Comparison of ENCODE assay signal across 1 cellular context in the genomic region with DNA sequence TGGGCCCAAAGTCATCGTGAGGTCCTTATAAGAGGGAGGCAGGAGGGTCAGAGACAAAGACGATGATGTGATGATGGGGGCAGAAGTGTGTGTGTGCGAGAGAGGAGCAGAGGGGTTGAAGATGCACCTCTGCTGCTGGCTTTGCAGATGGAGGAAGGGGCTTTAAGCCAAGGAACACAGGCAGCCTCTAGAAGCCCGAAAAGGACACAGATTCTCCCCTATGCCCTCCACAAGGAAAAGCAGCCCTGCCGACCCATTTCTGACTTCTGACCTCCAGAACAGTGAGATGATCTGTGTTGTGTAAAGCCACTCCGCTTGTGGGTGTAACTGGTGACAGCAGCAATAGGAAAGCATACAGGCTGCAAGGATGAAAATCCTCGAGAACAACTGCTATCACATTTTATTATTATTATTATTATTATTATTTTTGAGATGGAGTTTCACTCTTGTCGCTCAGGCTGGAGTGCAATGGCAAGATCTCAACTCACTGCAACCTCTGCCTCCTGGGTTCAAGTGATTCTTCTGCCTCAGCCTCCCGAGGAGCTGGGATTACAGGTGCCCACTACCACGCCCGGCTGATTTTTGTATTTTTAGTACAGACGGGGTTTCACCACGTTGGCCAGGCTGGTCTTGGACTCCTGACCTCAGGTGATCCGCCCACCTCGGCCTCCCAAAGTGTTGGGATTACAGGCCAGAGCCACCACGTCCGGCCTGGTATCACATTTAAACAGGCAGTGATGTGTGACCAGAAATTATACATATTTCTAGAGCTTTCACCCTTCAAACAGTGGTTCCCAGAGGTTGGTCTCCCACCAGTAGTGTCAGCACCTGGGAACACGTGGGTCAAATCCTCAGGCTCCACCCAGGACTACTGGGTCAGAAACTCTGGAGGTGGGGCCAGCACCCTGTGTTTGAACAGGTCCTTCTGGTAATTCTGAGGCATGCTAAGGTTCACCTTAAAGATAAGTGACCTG.
A peak's percentile ranks its signal among the peaks of the same experiment; 100 is the strongest.
TF ChIP-seq lines count a peak whose summit lies in the region.

No MANE protein-coding gene starts in this region.

TF ChIP-seq in Ishikawa, 13 proteins besides CTCF, POLR2A, EP300 and RAD21 (continued from another document):
- TF ChIP-seq CEBPB (IDR thresholded peaks at IDR 0.05): 0 out of 2 replicates have a peak, but pooled peaks have one; percentile 6
- TF ChIP-seq NFIC (IDR thresholded peaks at IDR 0.05): peak; percentile 75
- no peak for TF ChIP-seq ZBTB7A (IDR thresholded peaks at IDR 0.05; ENCODE audit: low read depth)
- peak; percentile 87 for TF ChIP-seq FOXM1 (IDR thresholded peaks at IDR 0.05; ENCODE audit: borderline replicate concordance, low read depth)
- TF ChIP-seq, protein P1, sequence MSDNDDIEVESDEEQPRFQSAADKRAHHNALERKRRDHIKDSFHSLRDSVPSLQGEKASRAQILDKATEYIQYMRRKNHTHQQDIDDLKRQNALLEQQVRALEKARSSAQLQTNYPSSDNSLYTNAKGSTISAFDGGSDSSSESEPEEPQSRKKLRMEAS (IDR thresholded peaks at IDR 0.05): peak; percentile 88
- TF ChIP-seq, protein P2, sequence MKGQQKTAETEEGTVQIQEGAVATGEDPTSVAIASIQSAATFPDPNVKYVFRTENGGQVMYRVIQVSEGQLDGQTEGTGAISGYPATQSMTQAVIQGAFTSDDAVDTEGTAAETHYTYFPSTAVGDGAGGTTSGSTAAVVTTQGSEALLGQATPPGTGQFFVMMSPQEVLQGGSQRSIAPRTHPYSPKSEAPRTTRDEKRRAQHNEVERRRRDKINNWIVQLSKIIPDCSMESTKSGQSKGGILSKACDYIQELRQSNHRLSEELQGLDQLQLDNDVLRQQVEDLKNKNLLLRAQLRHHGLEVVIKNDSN (IDR thresholded peaks at IDR 0.05): peak; percentile 84
